ENCODE assay signal across 8 cellular contexts in genomic region chr2:46460991-46461715, GRCh38.
DNase-seq lines count a peak whose midpoint lies in the region; ATAC-seq and TF ChIP-seq lines count a peak whose summit lies in the region.

No MANE protein-coding gene starts in this region.

- H3K4me1 ChIP-seq in neutrophil (ENCODE audit: control insufficient read depth in 1 of 2, insufficient read depth in 1 of 2, low read depth in 1 of 2, low read length in 1 of 2), result peaks cover 14% of the 10 kb centered on the region in 2 experiments

- H3K36me3 ChIP-seq in neutrophil, result no peaks in the 10 kb centered on the region

- H3K4me3 ChIP-seq in foreskin fibroblast (ENCODE audit: low read depth in 1 of 2, low read length in 2 of 2) (no peak overlapping the region), neutrophil (ENCODE audit: low read depth in 1 of 2, low read length in 1 of 2) (peak overlapping the region; percentile 21 to 42)

- no peaks in the 10 kb centered on the region for H3K9me3 ChIP-seq in neutrophil

- peak; percentile 98 for TF ChIP-seq CTCF in foreskin fibroblast (IDR thresholded peaks at IDR 0.05; ENCODE audit: low read depth, low read length)
- TF ChIP-seq CTCF in neutrophil (IDR thresholded peaks at IDR 0.05), result peak; percentile 97

- no peaks in the 10 kb centered on the region for H3K27me3 ChIP-seq in neutrophil

- H3K27ac ChIP-seq in neutrophil, result peak overlapping the region; percentile 72

- ATAC-seq in HG03571 (IDR thresholded peaks at IDR 0.05; ENCODE audit: unreplicated experiment), result peak; percentile 41

- DNase-seq in NCI-H446 (lab: John Stamatoyannopoulos, UW) (peak; percentile 10 to 64), NCI-H446 treated with DMSO at 0.1 percent for 48 hours (lab: John Stamatoyannopoulos, UW) (no peak), RPMI8226 (peak; percentile 81), foreskin fibroblast (peak; percentile 45 to 84), superior temporal gyrus (ENCODE audit: extremely low spot score) (peak; percentile 91)
- DNase-seq in activated T-helper 1 cell treated with anti-CD3 and anti-CD28 coated beads, Interleukin-2, amount 50 U/mL, for 16 hours (ENCODE audit: low read depth in 1 of 2, low spot score in 1 of 2), result peak; percentile 58 to 63

Comparison
In these comparisons a context has a peak if more than half of its experiments do, and no peak if none do; other contexts are left out.
1. H3K4me3 ChIP-seq: peak in neutrophil (2 of 2); none in foreskin fibroblast (0 of 2).